ENCODE assay signal across 8 cellular contexts in genomic region chr2:64698668-64699444, GRCh38. TPM values are rescaled to one million over a fixed set of nuclear protein-coding genes. Genes with fewer than 3 reads are reported as not detected.
DNase-seq lines count a peak whose midpoint lies in the region; ATAC-seq, FAIRE-seq and TF ChIP-seq lines count a peak whose summit lies in the region.

No MANE protein-coding gene starts in this region.

- peak overlapping the region; percentile 18 for H3K4me3 Mint-ChIP-seq in activated naive CD8-positive, alpha-beta T cell
- peak overlapping the region; percentile 74 for H3K4me3 Mint-ChIP-seq in natural killer cell treated with Interleukin-12 subunit alpha and Interleukin-12 subunit beta and Interleukin-15 and Interleukin-18, amount 100 ng/mL, for 72 hours

- H3K4me1 Mint-ChIP-seq in activated naive CD8-positive, alpha-beta T cell (ENCODE audit: low read depth): peaks cover 51% of the 10 kb centered on the region
- peaks cover 44 to 52% of the 10 kb centered on the region in 2 donors for H3K4me1 Mint-ChIP-seq in natural killer cell treated with Interleukin-12 subunit alpha and Interleukin-12 subunit beta and Interleukin-15 and Interleukin-18, amount 100 ng/mL, for 72 hours (ENCODE audit: low read depth in 2 of 2)

- FAIRE-seq in GM19239 (lab: Jason Lieb, UNC): peak; percentile 95

- intact Hi-C loops in body of pancreas (cut with DNase I): no loop called here
- intact Hi-C loops in psoas muscle (cut with DNase I): no loop called here

- H3K27ac Mint-ChIP-seq in activated naive CD8-positive, alpha-beta T cell: peak overlapping the region; percentile 81
- peak overlapping the region; percentile 88 to 91 for H3K27ac Mint-ChIP-seq in natural killer cell treated with Interleukin-12 subunit alpha and Interleukin-12 subunit beta and Interleukin-15 and Interleukin-18, amount 100 ng/mL, for 72 hours

- H3K4me3 ChIP-seq in BJ (ENCODE audit: low read depth, low read length) (no peak overlapping the region), body of pancreas (no peak overlapping the region), psoas muscle (no peak overlapping the region)

- H3K9me3 ChIP-seq in body of pancreas (no peaks in the 10 kb centered on the region), psoas muscle (no peaks in the 10 kb centered on the region)

- H3K27me3 ChIP-seq in BJ (ENCODE audit: control insufficient read depth, insufficient read depth, low read length) (no peaks in the 10 kb centered on the region), body of pancreas (no peaks in the 10 kb centered on the region), psoas muscle (ENCODE audit: insufficient read depth in 3 of 3, low read length in 2 of 3) (no peaks in the 10 kb centered on the region)

- TF ChIP-seq CTCF in BJ (IDR thresholded peaks at IDR 0.05; ENCODE audit: insufficient read depth, low read depth, low read length) (no peak), body of pancreas (IDR thresholded peaks at IDR 0.05) (no peak), psoas muscle (IDR thresholded peaks at IDR 0.05) (no peak)

- no peak for TF ChIP-seq POLR2A in body of pancreas (IDR thresholded peaks at IDR 0.05)

- no peaks in the 10 kb centered on the region for H3K36me3 ChIP-seq in BJ (ENCODE audit: control insufficient read depth, insufficient read depth, low read length)
- no peaks in the 10 kb centered on the region for H3K36me3 ChIP-seq in body of pancreas (replicated peaks in 1 of 2; ENCODE audit: insufficient read depth in 1 of 2, low read depth in 2 of 2)
- H3K36me3 ChIP-seq in psoas muscle (ENCODE audit: insufficient read depth in 1 of 2, low read depth in 1 of 2): no peaks in the 10 kb centered on the region

- no peaks in the 10 kb centered on the region for H3K9me3 Mint-ChIP-seq in activated naive CD8-positive, alpha-beta T cell (ENCODE audit: low read depth)
- no peaks in the 10 kb centered on the region for H3K9me3 Mint-ChIP-seq in natural killer cell treated with Interleukin-12 subunit alpha and Interleukin-12 subunit beta and Interleukin-15 and Interleukin-18, amount 100 ng/mL, for 72 hours

- ATAC-seq in HG03139 (IDR thresholded peaks at IDR 0.05; ENCODE audit: unreplicated experiment): peak; percentile 78
- peak; percentile 90 to 94 for ATAC-seq in natural killer cell treated with Interleukin-12 subunit alpha and Interleukin-12 subunit beta and Interleukin-15 and Interleukin-18, amount 100 ng/mL, for 72 hours
- no peak for ATAC-seq in body of pancreas
- no peak for ATAC-seq in psoas muscle

- POLR2A ChIA-PET in BJ (lab: Charles Lee): interaction anchor here (0.6 to 1.0 kb wide), 2 partner anchors 45 to 140 kb away, joined by 3 to 5 read pairs; partner anchors contain the start of gene SERTAD2

- DNase-seq in BJ (ENCODE audit: low read depth) (peak; percentile 78), GM19239 (ENCODE audit: insufficient read length, low spot score) (no peak), body of pancreas (no peak), DMS153 treated with DMSO at 0.1 percent for 48 hours (lab: John Stamatoyannopoulos, UW; ENCODE audit: unreplicated experiment) (no peak), psoas muscle (no peak)
- DNase-seq in natural killer cell treated with Interleukin-12 subunit alpha and Interleukin-12 subunit beta and Interleukin-15 and Interleukin-18, amount 100 ng/mL, for 72 hours (ENCODE audit: low spot score): no peak

- H3K27ac ChIP-seq in body of pancreas (no peak overlapping the region), psoas muscle (no peak overlapping the region)

- H3K4me1 ChIP-seq in body of pancreas (no peaks in the 10 kb centered on the region), psoas muscle (no peaks in the 10 kb centered on the region)

- H3K27me3 Mint-ChIP-seq in activated naive CD8-positive, alpha-beta T cell: no peaks in the 10 kb centered on the region
- no peaks in the 10 kb centered on the region for H3K27me3 Mint-ChIP-seq in natural killer cell treated with Interleukin-12 subunit alpha and Interleukin-12 subunit beta and Interleukin-15 and Interleukin-18, amount 100 ng/mL, for 72 hours

- 80 to 81% methylated on average over 4 of the region's 4 CpGs for WGBS in body of pancreas, 2 donors
- 60 to 75% (median 67%) methylated on average over 4 of the region's 4 CpGs for WGBS in psoas muscle, 3 donors

- CTCF ChIA-PET in BJ (lab: Yijun Ruan, JAX): no interaction called here

- H3K36me3 Mint-ChIP-seq in activated naive CD8-positive, alpha-beta T cell: peaks cover 2% of the 10 kb centered on the region
- no peaks in the 10 kb centered on the region for H3K36me3 Mint-ChIP-seq in natural killer cell treated with Interleukin-12 subunit alpha and Interleukin-12 subunit beta and Interleukin-15 and Interleukin-18, amount 100 ng/mL, for 72 hours

RNA-seq across cellular contexts. Expression of gene SERTAD2, which starts 45.1 kb away (rescaled TPM):
- polyA plus RNA-seq in BJ (2011; rRNA removed) (6.2 and 8.7 TPM in 2 replicates), psoas muscle (1 to 10 TPM; 3.3 to 9.2 (median 4.1) TPM)
- polyA minus RNA-seq in BJ (2011; rRNA and poly(A)+ RNA removed): 7.6 and 11.3 TPM in 2 replicates
- total RNA-seq in natural killer cell treated with Interleukin-12 subunit alpha and Interleukin-12 subunit beta and Interleukin-15 and Interleukin-18, amount 100 ng/mL, for 72 hours: 10 to 100 TPM; 15.6 to 23.9 TPM
- total RNA-seq in body of pancreas (1 to 10 TPM; 3.3 to 6.7 TPM), psoas muscle (10 to 100 TPM; 10.3 to 13.2 (median 11.5) TPM)

Comparison
In these comparisons a context has a peak if more than half of its experiments do, and no peak if none do; other contexts are left out.
1. ATAC-seq: peak in HG03139 (single experiment) and natural killer cell treated with Interleukin-12 subunit alpha and Interleukin-12 subunit beta and Interleukin-15 and Interleukin-18, amount 100 ng/mL, for 72 hours (2 of 2); none in body of pancreas (single experiment) and psoas muscle (0 of 4).